9 cellular contexts compared by ENCODE assay signal in the genomic region with DNA sequence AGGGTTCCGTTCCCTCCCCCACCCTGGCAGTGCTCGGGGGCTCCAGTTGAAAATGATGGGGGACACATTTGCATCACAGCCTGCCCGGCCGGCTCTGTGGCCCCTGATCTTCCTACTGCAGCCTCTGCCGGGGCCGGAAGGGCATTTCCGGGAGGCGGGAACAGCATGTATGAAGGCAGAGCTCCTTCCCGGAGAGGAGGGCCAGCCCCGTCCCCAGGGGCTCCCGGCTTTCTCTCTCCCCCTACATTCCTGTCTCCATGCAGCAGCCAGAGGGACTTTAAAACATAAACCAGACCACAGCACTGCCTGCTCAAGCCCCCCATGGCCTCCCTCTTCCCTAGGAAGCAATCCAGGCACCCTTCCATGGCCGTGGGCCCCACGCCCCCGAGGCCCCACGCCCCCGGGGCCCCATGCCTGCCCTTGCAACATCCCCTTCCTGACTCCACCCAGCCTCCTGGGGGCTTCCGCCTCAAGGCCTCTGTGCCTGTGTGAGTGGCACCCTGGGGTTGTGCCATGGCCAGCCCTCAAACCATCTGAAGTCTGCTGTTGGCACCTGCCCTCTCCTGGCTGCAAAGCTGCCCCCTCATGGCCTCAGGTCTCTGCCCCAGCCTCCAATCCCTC.
DNase-seq lines count a peak whose midpoint lies in the region; FAIRE-seq and TF ChIP-seq lines count a peak whose summit lies in the region.
"Had no signal": no experiment of that assay in that cellular context is flagged by ENCODE, and none has a peak within 500 bp of the region (broad histone marks: within the 10 kb centered on the region; RNA-seq: fewer than 3 reads in every experiment).

No MANE protein-coding gene starts in this region.

- peak overlapping the region; percentile 64 for H3K4me2 ChIP-seq in smooth muscle cell

- peak overlapping the region; percentile 87 for H3K27ac Mint-ChIP-seq in activated naive CD8-positive, alpha-beta T cell treated with anti-CD3 and anti-CD28 coated beads for 36 hours

- POLR2A ChIA-PET in HEK293 (lab: Yijun Ruan, JAX): no interaction called here

- TF ChIP-seq CTCF in HEK293 (tag by site-specific recombination; IDR thresholded peaks at IDR 0.05): no peak
- TF ChIP-seq CTCF in smooth muscle cell (IDR thresholded peaks at IDR 0.05; ENCODE audit: borderline replicate concordance, insufficient read depth, poor library complexity, severe bottlenecking): no peak

- FAIRE-seq in RCC 7860 (lab: Jason Lieb, UNC): no peak

- H3K36me3 ChIP-seq in HEK293 (ENCODE audit: control insufficient read depth in 2 of 2, insufficient read depth in 1 of 2, low read length in 2 of 2) (no peaks in the 10 kb centered on the region), smooth muscle cell (ENCODE audit: low read depth) (no peaks in the 10 kb centered on the region)

- no peaks in the 10 kb centered on the region for H3F3A ChIP-seq in smooth muscle cell (ENCODE audit: low read depth)

- peak overlapping the region; percentile 47 for H3K4me3 Mint-ChIP-seq in activated naive CD8-positive, alpha-beta T cell treated with anti-CD3 and anti-CD28 coated beads for 36 hours

- peak; percentile 18 for DNase-seq in activated naive CD8-positive, alpha-beta T cell treated with anti-CD3 and anti-CD28 coated beads for 36 hours
- DNase-seq in iPS-NIHi11 (ENCODE audit: low spot score) (peak; percentile 59), smooth muscle cell (lab: John Stamatoyannopoulos, UW; ENCODE audit: unreplicated experiment) (no peak), RCC 7860 (ENCODE audit: low spot score) (no peak), NCI-H1436 treated with DMSO at 0.1 percent for 48 hours (lab: John Stamatoyannopoulos, UW) (no peak), superior temporal gyrus (ENCODE audit: extremely low spot score) (no peak), DMS153 (lab: John Stamatoyannopoulos, UW) (no peak)
- DNase-seq: NCI-H82 had no signal

- H3K27me3 Mint-ChIP-seq in activated naive CD8-positive, alpha-beta T cell treated with anti-CD3 and anti-CD28 coated beads for 36 hours: no peaks in the 10 kb centered on the region

- H2AFZ ChIP-seq in smooth muscle cell (ENCODE audit: low read depth): peak overlapping the region; percentile 80

- H3K9me3 Mint-ChIP-seq in activated naive CD8-positive, alpha-beta T cell treated with anti-CD3 and anti-CD28 coated beads for 36 hours: peaks cover 7% of the 10 kb centered on the region

- H3K27ac ChIP-seq in HEK293 (ENCODE audit: extremely low read depth, low read depth, low read length) (no peak overlapping the region), smooth muscle cell (ENCODE audit: low read depth) (peak overlapping the region; percentile 69)

- CTCF ChIA-PET in HEK293 (lab: Yijun Ruan, JAX): no interaction called here

- no peaks in the 10 kb centered on the region for H3K4me1 ChIP-seq in HEK293 (ENCODE audit: control insufficient read depth, insufficient read depth, low read length)
- no peaks in the 10 kb centered on the region for H3K4me1 ChIP-seq in smooth muscle cell (ENCODE audit: low read depth)

- peaks cover 23% of the 10 kb centered on the region for H3K4me1 Mint-ChIP-seq in activated naive CD8-positive, alpha-beta T cell treated with anti-CD3 and anti-CD28 coated beads for 36 hours

- H3K4me3 ChIP-seq in HEK293 (ENCODE audit: low read depth, low read length) (no peak overlapping the region), smooth muscle cell (no peak overlapping the region)

- H4K20me1 ChIP-seq in smooth muscle cell (ENCODE audit: low read depth): no peaks in the 10 kb centered on the region

- H3K79me2 ChIP-seq in smooth muscle cell (ENCODE audit: low read depth): no peaks in the 10 kb centered on the region

- H3K36me3 Mint-ChIP-seq in activated naive CD8-positive, alpha-beta T cell treated with anti-CD3 and anti-CD28 coated beads for 36 hours: peaks cover 24% of the 10 kb centered on the region

- H3K9me3 ChIP-seq in HEK293 (ENCODE audit: control insufficient read depth, insufficient read depth, low read depth, low read length): no peaks in the 10 kb centered on the region
- H3K9me3 ChIP-seq in smooth muscle cell (replicated peaks; ENCODE audit: low read depth): no peaks in the 10 kb centered on the region

- 26% methylated on average over 12 of the region's 17 CpGs for WGBS in smooth muscle cell (ENCODE audit: low lambda C conversion rate)

- H3K27me3 ChIP-seq in smooth muscle cell (ENCODE audit: low read depth): no peaks in the 10 kb centered on the region

- H3K9ac ChIP-seq in smooth muscle cell (ENCODE audit: low read depth): no peak overlapping the region

TF ChIP-seq in HEK293, 187 proteins besides CTCF, POLR2A, EP300 and RAD21:
- TF ChIP-seq ZNF274 (IDR thresholded peaks at IDR 0.05; ENCODE audit: low read length): no peak
- TF ChIP-seq ZNF274 (tag by site-specific recombination; IDR thresholded peaks at IDR 0.05; ENCODE audit: borderline replicate concordance): no peak
- no peak for TF ChIP-seq HOXD13 (CRISPR knock-in tag; IDR thresholded peaks at IDR 0.05; ENCODE audit: borderline replicate concordance)
- peak; percentile 33; the same call in 1 of the 2 replicates for TF ChIP-seq ZIC2 (tag by site-specific recombination; IDR thresholded peaks at IDR 0.05)
- peak; percentile 17; the same call in 1 of the 2 replicates for TF ChIP-seq ZFHX2 (tag by site-specific recombination; conservative IDR thresholded peaks at IDR 0.05)
- no peak for TF ChIP-seq SP7 (tag by site-specific recombination; IDR thresholded peaks at IDR 0.05)
- TF ChIP-seq ZSCAN23 (tag by site-specific recombination; IDR thresholded peaks at IDR 0.05): no peak
- TF ChIP-seq SETDB1 (IDR thresholded peaks at IDR 0.05; ENCODE audit: insufficient read length, low read length): no peak
- no peak for TF ChIP-seq ZNF184 (tag by site-specific recombination; IDR thresholded peaks at IDR 0.05)
- TF ChIP-seq ZNF48 (tag by site-specific recombination; IDR thresholded peaks at IDR 0.05): no peak
- TF ChIP-seq GLIS2 (tag by site-specific recombination; IDR thresholded peaks at IDR 0.05): no peak

Comparison
In these comparisons a context has a peak if more than half of its experiments do, and no peak if none do; other contexts are left out.
1. DNase-seq: peak in activated naive CD8-positive, alpha-beta T cell treated with anti-CD3 and anti-CD28 coated beads for 36 hours (single experiment) and iPS-NIHi11 (single experiment); none in smooth muscle cell (single experiment), RCC 7860 (single experiment), NCI-H1436 treated with DMSO at 0.1 percent for 48 hours (single experiment), superior temporal gyrus (single experiment) and DMS153 (single experiment).